Comparison of ENCODE assay signal across 8 cellular contexts in genomic region chr15:62389887-62390792, GRCh38. TPM values are rescaled to one million over a fixed set of nuclear protein-coding genes. Genes with fewer than 3 reads are reported as not detected.
DNase-seq lines count a peak whose midpoint lies in the region; TF ChIP-seq lines count a peak whose summit lies in the region.

Gene TLN2, plus strand, starts transcription at chr15:62390550.

- H3K27ac ChIP-seq in neural cell (ENCODE audit: low read length) (peak within 1 kb of the TSS; percentile 71), temporal lobe (ENCODE audit: low read depth, low read length) (peak within 1 kb of the TSS; percentile 41)

- peak; percentile 55 for TF ChIP-seq EP300 in neural cell (conservative IDR thresholded peaks at IDR 0.05; ENCODE audit: poor library complexity, severe bottlenecking)

- H3K4me3 ChIP-seq in foreskin fibroblast (ENCODE audit: low read depth in 1 of 2, low read length in 2 of 2): peak within 1 kb of the TSS; percentile 94 to 97
- peak within 1 kb of the TSS; percentile 99 for H3K4me3 ChIP-seq in neural cell (ENCODE audit: low read length)

- H4K20me1 ChIP-seq in neural cell (ENCODE audit: insufficient read depth): no peaks in the 10 kb centered on the region

- no peaks in the 10 kb centered on the region for H3K9me3 ChIP-seq in neural cell (ENCODE audit: low read length)

- TF ChIP-seq CTCF in GM20000 (IDR thresholded peaks at IDR 0.05; ENCODE audit: extremely low read depth, missing control alignments): no peak
- no peak for TF ChIP-seq CTCF in foreskin fibroblast (IDR thresholded peaks at IDR 0.05; ENCODE audit: low read depth, low read length)
- no peak for TF ChIP-seq CTCF in neural cell (IDR thresholded peaks at IDR 0.05; ENCODE audit: poor library complexity, severe bottlenecking)

- H3F3A ChIP-seq in neural cell (ENCODE audit: insufficient read depth, low read length, poor library complexity, severe bottlenecking): peaks cover 4% of the 10 kb centered on the region

- H3K79me2 ChIP-seq in neural cell (replicated peaks; ENCODE audit: insufficient read depth, low read length): peaks cover 7% of the 10 kb centered on the region

- H2AFZ ChIP-seq in neural cell (ENCODE audit: low read depth, low read length): peak within 1 kb of the TSS; percentile 100

- DNase-seq in D341Med (ENCODE audit: low spot score) (peak; percentile 95), GM20000 (ENCODE audit: low spot score) (peak; percentile 95), HPDE6-E6E7 (ENCODE audit: extremely low spot score) (peak; percentile 67), RPMI7951 (ENCODE audit: low read depth) (peak; percentile 77), activated gamma-delta T cell (lab: John Stamatoyannopoulos, UW) (peak; percentile 27), foreskin fibroblast (peak; percentile 75 to 93)

- no peaks in the 10 kb centered on the region for H3K9me2 ChIP-seq in neural cell (ENCODE audit: insufficient read depth, low read length)

- H3K4me2 ChIP-seq in neural cell (ENCODE audit: low read length): peak within 1 kb of the TSS; percentile 92

- H3K9ac ChIP-seq in neural cell (ENCODE audit: low read length): peak within 1 kb of the TSS; percentile 92

- H3K36me3 ChIP-seq in neural cell (ENCODE audit: insufficient read depth, low read length): no peaks in the 10 kb centered on the region

- peak; percentile 64 for TF ChIP-seq RAD21 in neural cell (conservative IDR thresholded peaks at IDR 0.05)

- H3K27me3 ChIP-seq in neural cell (ENCODE audit: insufficient read depth, low read depth, low read length): no peaks in the 10 kb centered on the region

TF ChIP-seq in neural cell, 6 proteins besides CTCF, POLR2A, EP300 and RAD21:
- TF ChIP-seq MXI1 (conservative IDR thresholded peaks at IDR 0.05; ENCODE audit: poor library complexity, severe bottlenecking): peak; percentile 98
- no peak for TF ChIP-seq REST (IDR thresholded peaks at IDR 0.05; ENCODE audit: borderline replicate concordance)
- TF ChIP-seq EZH2 (IDR thresholded peaks at IDR 0.05; ENCODE audit: borderline replicate concordance, insufficient read depth, low read length, poor library complexity, severe bottlenecking): no peak
- TF ChIP-seq POLR2AphosphoS5 (IDR thresholded peaks at IDR 0.05): peak; percentile 73
- peak; percentile 59 for TF ChIP-seq SMC3 (conservative IDR thresholded peaks at IDR 0.05; ENCODE audit: poor library complexity)
- TF ChIP-seq TAF1 (IDR thresholded peaks at IDR 0.05; ENCODE audit: low read depth): peak; percentile 33

RNA-seq across cellular contexts. Expression of gene TLN2, which starts in this region (rescaled TPM):
- 8.8 and 10.3 TPM in 2 replicates for total RNA-seq in RPMI7951 (2014; rRNA removed; shearing (Covaris generic))
- 2.7 and 5.8 TPM in 2 replicates for polyA plus RNA-seq in neural cell
- polyA minus RNA-seq in neural cell: 17.3 and 19.9 TPM in 2 replicates
- total RNA-seq in temporal lobe: 34.2 TPM

Comparison
In these comparisons a context has a peak if more than half of its experiments do, and no peak if none do; other contexts are left out.
1. Peak in every context shown above with its lines: DNase-seq, H3K4me3 ChIP-seq and H3K27ac ChIP-seq.
2. DNase-seq: peak in every context shown above with its lines; median percentile 95 in D341Med; 95 in GM20000; 84 in foreskin fibroblast; 77 in RPMI7951; 67 in HPDE6-E6E7; 27 in activated gamma-delta T cell.